Comparison of ENCODE assay signal across 19 cellular contexts in the genomic region with DNA sequence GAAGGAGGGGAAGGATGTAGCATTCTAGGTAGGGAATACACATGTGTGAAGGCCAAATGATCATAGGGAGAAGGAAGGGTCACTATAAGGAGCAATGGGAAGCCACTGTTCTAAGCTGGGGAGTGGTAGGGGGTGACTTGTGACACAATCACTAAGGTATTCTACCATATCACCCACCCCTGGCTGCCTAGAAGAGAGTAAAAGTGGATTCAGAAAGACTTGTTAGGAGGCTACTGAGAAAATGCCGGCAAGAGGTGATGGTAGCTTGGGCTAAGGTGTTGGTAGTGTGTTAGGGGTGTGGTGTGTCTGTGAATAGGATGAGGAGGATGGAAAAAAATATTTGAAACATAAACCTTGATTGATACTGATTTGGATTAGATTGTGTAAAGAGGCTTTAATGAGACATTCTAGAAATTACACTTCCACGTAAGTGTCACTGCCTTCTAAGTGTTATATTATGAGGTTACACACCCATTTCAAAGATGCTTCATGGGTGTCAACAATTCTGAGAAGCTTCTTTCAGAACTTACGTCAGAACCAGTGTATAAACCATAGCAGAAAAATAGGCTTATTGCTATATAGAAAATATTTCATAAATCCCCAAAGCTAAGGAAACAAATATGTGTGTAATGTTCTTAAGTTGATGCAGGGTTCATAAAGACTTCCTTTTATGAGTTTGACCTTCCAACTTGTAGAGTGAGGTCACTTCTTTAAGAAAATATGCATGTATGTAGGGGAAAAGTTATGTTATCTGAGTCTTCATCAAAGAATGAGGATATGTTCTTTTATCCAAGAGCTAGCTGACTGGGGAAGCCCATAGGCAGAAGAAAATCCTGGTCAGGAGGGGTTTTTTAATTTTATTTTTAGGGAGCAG. TPM values are rescaled to one million over a fixed set of nuclear protein-coding genes. Genes with fewer than 3 reads are reported as not detected.
DNase-seq lines count a peak whose midpoint lies in the region; ATAC-seq lines count a peak whose summit lies in the region.
"Had no signal": no experiment of that assay in that cellular context is flagged by ENCODE, and none has a peak within 500 bp of the region (broad histone marks: within the 10 kb centered on the region; RNA-seq: fewer than 3 reads in every experiment).

No MANE protein-coding gene starts in this region.

- peaks cover 15 to 37% of the 10 kb centered on the region in 2 donors for H3K4me1 ChIP-seq in naive thymus-derived CD4-positive, alpha-beta T cell (ENCODE audit: control insufficient read depth in 2 of 2, insufficient read depth in 2 of 2, low read length in 2 of 2)

- H3K4me3 Mint-ChIP-seq in activated CD4-positive, alpha-beta T cell treated with anti-CD3 and anti-CD28 coated beads, Interleukin-2, amount 10 ng/mL, durations not matched to agents 24 days and 14 days: no peak overlapping the region
- H3K4me3 Mint-ChIP-seq in activated naive CD8-positive, alpha-beta T cell treated with anti-CD3 and anti-CD28 coated beads for 36 hours: no peak overlapping the region
- H3K4me3 Mint-ChIP-seq in naive thymus-derived CD4-positive, alpha-beta T cell: peak overlapping the region in 2 of 10 donors; percentile 1 to 2
- H3K4me3 Mint-ChIP-seq: B cell; HFFc6; stimulated activated naive B cell treated with anti-CD40 and anti-IgM and Interleukin-4, amounts not matched to agents 10 μg/mL and 1 μg/mL and 100 μg/mL, for 72 hours had no signal

- H3K27me3 Mint-ChIP-seq in activated CD4-positive, alpha-beta T cell treated with anti-CD3 and anti-CD28 coated beads, Interleukin-2, amount 10 ng/mL, durations not matched to agents 24 days and 14 days: no peaks in the 10 kb centered on the region
- H3K27me3 Mint-ChIP-seq in activated naive CD8-positive, alpha-beta T cell treated with anti-CD3 and anti-CD28 coated beads for 36 hours: no peaks in the 10 kb centered on the region
- H3K27me3 Mint-ChIP-seq in naive thymus-derived CD4-positive, alpha-beta T cell: no peaks in the 10 kb centered on the region
- H3K27me3 Mint-ChIP-seq: B cell had no signal

- intact Hi-C loops in activated CD4-positive, alpha-beta T cell treated with anti-CD3 and anti-CD28 coated beads, Interleukin-2, amount 10 ng/mL, durations not matched to agents 24 days and 14 days (cut with micrococcal nuclease): loop anchor here (10.0 kb wide), 1 partner anchor 1334 kb away; the partner anchor contains the start of gene MTPN
- intact Hi-C loops in naive thymus-derived CD4-positive, alpha-beta T cell (cut with micrococcal nuclease): no loop called here

- CTCF ChIA-PET in naive thymus-derived CD4-positive, alpha-beta T cell (lab: Charles Lee): interaction anchor here (1.3 kb wide), 1 partner anchor 9 kb away, joined by 5 read pairs; no protein-coding TSS in a partner anchor

- no peak for DNase-seq in activated CD4-positive, alpha-beta T cell treated with anti-CD3 and anti-CD28 coated beads, Interleukin-2, amount 10 ng/mL, durations not matched to agents 24 days and 14 days
- no peak for DNase-seq in activated CD4-positive, alpha-beta T cell treated with anti-CD3 and anti-CD28 coated beads, Interleukin-2, amount 50 U/mL, for 48 hours
- DNase-seq in EH (ENCODE audit: low read depth): peak; percentile 57
- no peak for DNase-seq in activated naive CD8-positive, alpha-beta T cell treated with anti-CD3 and anti-CD28 coated beads for 36 hours
- DNase-seq in naive thymus-derived CD4-positive, alpha-beta T cell: no peak
- no peak for DNase-seq in HuH-7.5 (ENCODE audit: low spot score)
- DNase-seq in T1000 (lab: John Stamatoyannopoulos, UW): no peak
- DNase-seq: activated CD4-positive, alpha-beta T cell treated with anti-CD3 and anti-CD28 coated beads for 1 hour; HFFc6; Kasumi-1; kidney glomerular epithelial cell; NCI-H1694 treated with DMSO at 0.1 percent for 48 hours; small intestine; stimulated activated CD4-positive, alpha-beta T cell treated with anti-CD3 and anti-CD28 coated beads, Interleukin-2, amount 100 ng/mL, for 24 hours; stimulated activated naive B cell treated with anti-CD40 and anti-IgM and Interleukin-4, amounts not matched to agents 10 μg/mL and 1 μg/mL and 100 μg/mL, for 72 hours had no signal

- H3K36me3 Mint-ChIP-seq in activated CD4-positive, alpha-beta T cell treated with anti-CD3 and anti-CD28 coated beads, Interleukin-2, amount 10 ng/mL, durations not matched to agents 24 days and 14 days (ENCODE audit: low read depth): peaks cover 2% of the 10 kb centered on the region
- H3K36me3 Mint-ChIP-seq in activated naive CD8-positive, alpha-beta T cell treated with anti-CD3 and anti-CD28 coated beads for 36 hours: peaks cover 12% of the 10 kb centered on the region
- H3K36me3 Mint-ChIP-seq in naive thymus-derived CD4-positive, alpha-beta T cell: peaks cover 0 to 13% (median 0%) of the 10 kb centered on the region in 5 donors

- H3K9me3 ChIP-seq in naive thymus-derived CD4-positive, alpha-beta T cell (ENCODE audit: control insufficient read depth in 2 of 3, low read length in 3 of 3): no peaks in the 10 kb centered on the region
- H3K9me3 ChIP-seq: thoracic aorta had no signal

- peak overlapping the region; percentile 39 for H3K27ac Mint-ChIP-seq in activated CD4-positive, alpha-beta T cell treated with anti-CD3 and anti-CD28 coated beads, Interleukin-2, amount 10 ng/mL, durations not matched to agents 24 days and 14 days
- H3K27ac Mint-ChIP-seq in activated naive CD8-positive, alpha-beta T cell treated with anti-CD3 and anti-CD28 coated beads for 36 hours: peak overlapping the region; percentile 36
- H3K27ac Mint-ChIP-seq in naive thymus-derived CD4-positive, alpha-beta T cell: peak overlapping the region in 7 of 9 donors; percentile 60 to 86 (median 79)
- H3K27ac Mint-ChIP-seq: B cell; HFFc6; stimulated activated naive B cell treated with anti-CD40 and anti-IgM and Interleukin-4, amounts not matched to agents 10 μg/mL and 1 μg/mL and 100 μg/mL, for 72 hours had no signal

- ATAC-seq in naive thymus-derived CD4-positive, alpha-beta T cell: peak; percentile 60
- no peak for ATAC-seq in GM18502 (IDR thresholded peaks at IDR 0.05; ENCODE audit: poor library complexity, unreplicated experiment)
- ATAC-seq: stimulated activated naive B cell treated with anti-CD40 and anti-IgM and Interleukin-4, amounts not matched to agents 10 μg/mL and 1 μg/mL and 100 μg/mL, for 72 hours had no signal

- peaks cover 6% of the 10 kb centered on the region for H3K9me3 Mint-ChIP-seq in activated CD4-positive, alpha-beta T cell treated with anti-CD3 and anti-CD28 coated beads, Interleukin-2, amount 10 ng/mL, durations not matched to agents 24 days and 14 days
- peaks cover 8% of the 10 kb centered on the region for H3K9me3 Mint-ChIP-seq in activated naive CD8-positive, alpha-beta T cell treated with anti-CD3 and anti-CD28 coated beads for 36 hours
- H3K9me3 Mint-ChIP-seq in naive thymus-derived CD4-positive, alpha-beta T cell: peaks cover 0 to 17% (median 2%) of the 10 kb centered on the region in 11 donors
- H3K9me3 Mint-ChIP-seq: HFFc6 had no signal

- H3K27ac ChIP-seq in naive thymus-derived CD4-positive, alpha-beta T cell (ENCODE audit: low read depth, low read length): no peak overlapping the region
- H3K27ac ChIP-seq: coronary artery, thoracic aorta had no signal

- H3K27me3 ChIP-seq in naive thymus-derived CD4-positive, alpha-beta T cell (ENCODE audit: control insufficient read depth in 2 of 2, insufficient read depth in 2 of 2, low read length in 2 of 2): no peaks in the 10 kb centered on the region

- H3K36me3 ChIP-seq in naive thymus-derived CD4-positive, alpha-beta T cell (ENCODE audit: control insufficient read depth in 2 of 3, insufficient read depth in 3 of 3, low read length in 3 of 3): no peaks in the 10 kb centered on the region
- H3K36me3 ChIP-seq: thoracic aorta had no signal

- H3K4me3 ChIP-seq in naive thymus-derived CD4-positive, alpha-beta T cell (ENCODE audit: low read length): no peak overlapping the region
- H3K4me3 ChIP-seq: coronary artery, thoracic aorta had no signal

- peaks cover 32% of the 10 kb centered on the region for H3K4me1 Mint-ChIP-seq in activated CD4-positive, alpha-beta T cell treated with anti-CD3 and anti-CD28 coated beads, Interleukin-2, amount 10 ng/mL, durations not matched to agents 24 days and 14 days
- peaks cover 46% of the 10 kb centered on the region for H3K4me1 Mint-ChIP-seq in activated naive CD8-positive, alpha-beta T cell treated with anti-CD3 and anti-CD28 coated beads for 36 hours
- peaks cover 17 to 49% (median 36%) of the 10 kb centered on the region in 7 donors for H3K4me1 Mint-ChIP-seq in naive thymus-derived CD4-positive, alpha-beta T cell

- POLR2A ChIA-PET in naive thymus-derived CD4-positive, alpha-beta T cell (lab: Charles Lee): interaction anchor here (0.6 to 1.0 kb wide), 3 partner anchors 28 to 517 kb away, joined by 3 to 4 read pairs (median 3); no protein-coding TSS in a partner anchor

RNA-seq across cellular contexts. Expression of gene BPGM, which starts 5.6 kb away (rescaled TPM):
- 22.3 and 22.6 TPM in 2 replicates for total RNA-seq in activated CD4-positive, alpha-beta T cell treated with anti-CD3 and anti-CD28 coated beads, Interleukin-2, amount 10 ng/mL, durations not matched to agents 24 days and 14 days
- 10 to 100 TPM; 16.3 to 17.4 TPM for total RNA-seq in activated naive CD8-positive, alpha-beta T cell treated with anti-CD3 and anti-CD28 coated beads for 36 hours
- 10 to 100 TPM; 12.7 to 19.2 (median 14.2) TPM for total RNA-seq in naive thymus-derived CD4-positive, alpha-beta T cell
- 10 to 100 TPM; 28.9 to 33.9 TPM for polyA plus RNA-seq in naive thymus-derived CD4-positive, alpha-beta T cell
